In genomic region chr1:218524986-218525385, GRCh38 we compare ENCODE assay signal across 1 cellular context.
TF ChIP-seq lines count a peak whose summit lies in the region.

No MANE protein-coding gene starts in this region.

TF ChIP-seq in IMR-90, 13 proteins besides CTCF, POLR2A, EP300 and RAD21 (continued from another document):
- TF ChIP-seq ELK1 (IDR thresholded peaks at IDR 0.05; ENCODE audit: borderline replicate concordance, low read depth, low read length), result no peak
- no peak for TF ChIP-seq RFX5 (IDR thresholded peaks at IDR 0.05; ENCODE audit: low read depth, low read length)
- TF ChIP-seq NFE2L2 (IDR thresholded peaks at IDR 0.05; ENCODE audit: low read depth, low read length), result no peak
- no peak for TF ChIP-seq BHLHE40 (IDR thresholded peaks at IDR 0.05; ENCODE audit: low read depth, low read length)
- TF ChIP-seq CHD1 (IDR thresholded peaks at IDR 0.05; ENCODE audit: low read depth, low read length), result no peak
- TF ChIP-seq CEBPB (IDR thresholded peaks at IDR 0.05; ENCODE audit: low read depth, low read length), result no peak
- no peak for TF ChIP-seq RCOR1 (IDR thresholded peaks at IDR 0.05; ENCODE audit: insufficient replicate concordance, low read length)
- no peak for TF ChIP-seq MAZ (IDR thresholded peaks at IDR 0.05; ENCODE audit: borderline replicate concordance, low read depth, low read length)
- TF ChIP-seq USF2 (IDR thresholded peaks at IDR 0.05; ENCODE audit: low read depth, low read length), result no peak
- TF ChIP-seq SMC3 (IDR thresholded peaks at IDR 0.05; ENCODE audit: low read depth, low read length), result no peak
